Comparison of ENCODE assay signal across 9 cellular contexts in genomic region chr13:97849305-97849704, GRCh38.
A peak's percentile ranks its signal among the peaks of the same experiment; 100 is the strongest.
DNase-seq lines count a peak whose midpoint lies in the region; ATAC-seq, FAIRE-seq and TF ChIP-seq lines count a peak whose summit lies in the region.
"Had no signal": no experiment of that assay in that cellular context is flagged by ENCODE, and none has a peak within 500 bp of the region (broad histone marks: within the 10 kb centered on the region; RNA-seq: fewer than 3 reads in every experiment).

No MANE protein-coding gene starts in this region.

- H3K27ac Mint-ChIP-seq in activated T-helper 1 cell treated with anti-CD3 and anti-CD28 coated beads, Interleukin-12 subunit alpha, Interleukin-12 subunit beta, Interleukin-2, Interleukin-4 antibody, amounts not matched to agents 30 ng/mL and 10 ng/mL and 1 ng/mL, durations not matched to agents 14 hours and 24 hours and 36 hours, result no peak overlapping the region

- H3K9me3 ChIP-seq in A549 (no peaks in the 10 kb centered on the region), sigmoid colon (no peaks in the 10 kb centered on the region)

- H3K4me3 ChIP-seq in A549 (no peak overlapping the region), sigmoid colon (no peak overlapping the region)

- H3K4me3 Mint-ChIP-seq in activated T-helper 1 cell treated with anti-CD3 and anti-CD28 coated beads, Interleukin-12 subunit alpha, Interleukin-12 subunit beta, Interleukin-2, Interleukin-4 antibody, amounts not matched to agents 30 ng/mL and 10 ng/mL and 1 ng/mL, durations not matched to agents 14 hours and 24 hours and 36 hours, result no peak overlapping the region

- peak; percentile 80 to 81; a peak in 5 of 6 replicates for ATAC-seq in A549
- ATAC-seq in GM18502 (IDR thresholded peaks at IDR 0.05; ENCODE audit: poor library complexity, unreplicated experiment), result peak; percentile 97
- ATAC-seq in HG02798 (IDR thresholded peaks at IDR 0.05; ENCODE audit: poor library complexity, unreplicated experiment), result peak; percentile 76

- H3K4me1 Mint-ChIP-seq in activated T-helper 1 cell treated with anti-CD3 and anti-CD28 coated beads, Interleukin-12 subunit alpha, Interleukin-12 subunit beta, Interleukin-2, Interleukin-4 antibody, amounts not matched to agents 30 ng/mL and 10 ng/mL and 1 ng/mL, durations not matched to agents 14 hours and 24 hours and 36 hours (ENCODE audit: low read depth), result peaks cover 6% of the 10 kb centered on the region

- intact Hi-C loops in sigmoid colon (cut with DNase I), result no loop called here
- intact Hi-C loops in activated T-helper 1 cell treated with anti-CD3 and anti-CD28 coated beads, Interleukin-12 subunit alpha, Interleukin-12 subunit beta, Interleukin-2, Interleukin-4 antibody, amounts not matched to agents 30 ng/mL and 10 ng/mL and 1 ng/mL, durations not matched to agents 14 hours and 24 hours and 36 hours (cut with micrococcal nuclease), result no loop called here

- POLR2A ChIA-PET in A549 (lab: Yijun Ruan, JAX), result no interaction called here

- H3K4me1 ChIP-seq in A549, result peaks cover 14% of the 10 kb centered on the region; the same call in 1 of the 3 replicates
- no peaks in the 10 kb centered on the region for H3K4me1 ChIP-seq in sigmoid colon

- TF ChIP-seq EP300 in A549 (IDR thresholded peaks at IDR 0.05) (no peak), sigmoid colon (IDR thresholded peaks at IDR 0.05) (no peak)

- H3K27me3 ChIP-seq in sigmoid colon, result no peaks in the 10 kb centered on the region

- 22% methylated on average over 4 of the region's 4 CpGs for WGBS in A549 (ENCODE audit: missing lambda C conversion rate)
- WGBS in sigmoid colon, 2 donors, result 61 to 75% methylated on average over 4 of the region's 4 CpGs

- no peak overlapping the region for H3K4me2 ChIP-seq in A549

- no peaks in the 10 kb centered on the region for H3K9me3 Mint-ChIP-seq in activated T-helper 1 cell treated with anti-CD3 and anti-CD28 coated beads, Interleukin-12 subunit alpha, Interleukin-12 subunit beta, Interleukin-2, Interleukin-4 antibody, amounts not matched to agents 30 ng/mL and 10 ng/mL and 1 ng/mL, durations not matched to agents 14 hours and 24 hours and 36 hours

- peak; percentile 53 for TF ChIP-seq CTCF in A549 (IDR thresholded peaks at IDR 0.05)
- TF ChIP-seq CTCF in sigmoid colon (IDR thresholded peaks at IDR 0.05), result no peak

- H3K27me3 Mint-ChIP-seq in activated T-helper 1 cell treated with anti-CD3 and anti-CD28 coated beads, Interleukin-12 subunit alpha, Interleukin-12 subunit beta, Interleukin-2, Interleukin-4 antibody, amounts not matched to agents 30 ng/mL and 10 ng/mL and 1 ng/mL, durations not matched to agents 14 hours and 24 hours and 36 hours (ENCODE audit: insufficient read depth), result peaks cover 2% of the 10 kb centered on the region

- H3K36me3 ChIP-seq in sigmoid colon, result no peaks in the 10 kb centered on the region

- no peaks in the 10 kb centered on the region for H3K36me3 Mint-ChIP-seq in activated T-helper 1 cell treated with anti-CD3 and anti-CD28 coated beads, Interleukin-12 subunit alpha, Interleukin-12 subunit beta, Interleukin-2, Interleukin-4 antibody, amounts not matched to agents 30 ng/mL and 10 ng/mL and 1 ng/mL, durations not matched to agents 14 hours and 24 hours and 36 hours (ENCODE audit: low read depth)

- TF ChIP-seq POLR2A in A549 (IDR thresholded peaks at IDR 0.05; ENCODE audit: low read length) (no peak), sigmoid colon (IDR thresholded peaks at IDR 0.05) (no peak)

- no peak for FAIRE-seq in A549 (lab: Jason Lieb, UNC)

- peak; percentile 56 to 61 for TF ChIP-seq RAD21 in A549 (conservative IDR thresholded peaks at IDR 0.05 in 1 of 2, IDR thresholded peaks at IDR 0.05 in 1 of 2)

- peak; percentile 13 to 24 for DNase-seq in A549 (ENCODE audit: low read depth in 1 of 2, low spot score in 1 of 2)
- peak; percentile 0 for DNase-seq in NCI-H2029 treated with DMSO at 0.1 percent for 48 hours (lab: John Stamatoyannopoulos, UW)
- peak; percentile 19 for DNase-seq in dedifferentiated amniotic fluid mesenchymal stem cell (ENCODE audit: extremely low spot score)
- no peak for DNase-seq in sigmoid colon
- no peak for DNase-seq in activated effector memory CD4-positive, alpha-beta T cell treated with Interleukin-2 at 50 U/mL for 16 hours
- DNase-seq in activated T-helper 1 cell treated with anti-CD3 and anti-CD28 coated beads, Interleukin-12 subunit alpha, Interleukin-12 subunit beta, Interleukin-2, Interleukin-4 antibody, amounts not matched to agents 30 ng/mL and 10 ng/mL and 1 ng/mL, durations not matched to agents 14 hours and 24 hours and 36 hours (ENCODE audit: low spot score), result no peak

- no peak overlapping the region for H3K27ac ChIP-seq in A549
- no peak overlapping the region for H3K27ac ChIP-seq in sigmoid colon
- H3K27ac ChIP-seq: HL-60 had no signal

- CTCF ChIA-PET in A549 (lab: Yijun Ruan, JAX), result interaction anchor here (0.7 to 2.6 kb wide), 13 partner anchors 9 to 991 kb away, joined by 3 to 15 read pairs (median 3); no protein-coding TSS in a partner anchor

TF ChIP-seq in A549, 52 proteins besides CTCF, POLR2A, EP300 and RAD21:
- TF ChIP-seq RARB (CRISPR knock-in tag; IDR thresholded peaks at IDR 0.05) (no peak), SMC3 (IDR thresholded peaks at IDR 0.05) (peak; percentile 28; the same call in 2 of the 3 replicates), HES2 (IDR thresholded peaks at IDR 0.05) (no peak)

Comparison
In these comparisons a context has a peak if more than half of its experiments do, and no peak if none do; other contexts are left out.
1. DNase-seq: peak in A549 (2 of 2), NCI-H2029 treated with DMSO at 0.1 percent for 48 hours (single experiment) and dedifferentiated amniotic fluid mesenchymal stem cell (single experiment); none in sigmoid colon (single experiment), activated effector memory CD4-positive, alpha-beta T cell treated with Interleukin-2 at 50 U/mL for 16 hours (single experiment) and activated T-helper 1 cell treated with anti-CD3 and anti-CD28 coated beads, Interleukin-12 subunit alpha, Interleukin-12 subunit beta, Interleukin-2, Interleukin-4 antibody, amounts not matched to agents 30 ng/mL and 10 ng/mL and 1 ng/mL, durations not matched to agents 14 hours and 24 hours and 36 hours (single experiment).
2. Peak in every context shown above with its lines, with median percentiles within 50 percentile points of each other: ATAC-seq.